ENCODE assay signal across 8 cellular contexts in genomic region chr2:197434541-197435513, GRCh38. TPM values are rescaled to one million over a fixed set of nuclear protein-coding genes. Genes with fewer than 3 reads are reported as not detected.
DNase-seq lines count a peak whose midpoint lies in the region; ATAC-seq, FAIRE-seq and TF ChIP-seq lines count a peak whose summit lies in the region.

SF3B1 (minus strand) TSS chr2:197435028; CDS start chr2:197434999, 29 bp downstream.

- H3K4me1 Mint-ChIP-seq in natural killer cell, result peaks cover 60 to 64% of the 10 kb centered on the region in 2 donors

- peaks cover 49% of the 10 kb centered on the region for H4K20me1 ChIP-seq in Loucy (ENCODE audit: insufficient read depth, low read length, poor library complexity, severe bottlenecking)

- ATAC-seq in natural killer cell, result peak; percentile 94 to 99 (median 97)

- H3K4me3 ChIP-seq in Loucy (ENCODE audit: low read length, poor library complexity, severe bottlenecking), result peak within 1 kb of the TSS; percentile 90

- H3K4me3 Mint-ChIP-seq in natural killer cell, result peak within 1 kb of the TSS; percentile 98

- H3K27me3 ChIP-seq in Loucy (ENCODE audit: insufficient read depth, low read length, poor library complexity, severe bottlenecking), result peaks cover 8% of the 10 kb centered on the region

- intact Hi-C loops in natural killer cell (cut with micrococcal nuclease), result loop anchor here (1.0 to 5.0 kb wide), 4 partner anchors 18 to 270 kb away; partner anchors contain the start of genes COQ10B, HSPE1, MARS2 and MOB4

- no peaks in the 10 kb centered on the region for H3K27me3 Mint-ChIP-seq in natural killer cell (ENCODE audit: low read depth in 2 of 2)

- H3K4me1 ChIP-seq in Loucy (ENCODE audit: insufficient read depth, low read length, poor library complexity, severe bottlenecking), result peaks cover 50% of the 10 kb centered on the region

- H3K4me2 ChIP-seq in Loucy (ENCODE audit: low read depth, low read length, poor library complexity, severe bottlenecking), result peak within 1 kb of the TSS; percentile 98

- TF ChIP-seq CTCF in Loucy (conservative IDR thresholded peaks at IDR 0.05; ENCODE audit: low read length) (no peak), natural killer cell (IDR thresholded peaks at IDR 0.05) (no peak)

- H3K36me3 ChIP-seq in Loucy (ENCODE audit: insufficient read depth, low read length), result no peaks in the 10 kb centered on the region; the same call in 1 of the 2 replicates

- H3K9me2 ChIP-seq in Loucy (replicated peaks; ENCODE audit: low read depth, low read length), result no peaks in the 10 kb centered on the region

- peaks cover 8% of the 10 kb centered on the region for H3K36me3 Mint-ChIP-seq in natural killer cell

- no peaks in the 10 kb centered on the region for H3K9me3 Mint-ChIP-seq in natural killer cell

- H3K27ac Mint-ChIP-seq in natural killer cell, result peak within 1 kb of the TSS; percentile 98 to 100

- peak; percentile 94 for FAIRE-seq in H54 (lab: Jason Lieb, UNC)

- peak within 1 kb of the TSS; percentile 96 for H2AFZ ChIP-seq in Loucy (ENCODE audit: low read length)

- TF ChIP-seq POLR2A in H54 (IDR thresholded peaks at IDR 0.05; ENCODE audit: low read depth, low read length) (peak; percentile 66), Raji (IDR thresholded peaks at IDR 0.05; ENCODE audit: insufficient read depth, low read depth, low read length) (peak; percentile 94)

- H3K79me2 ChIP-seq in Loucy (ENCODE audit: insufficient read depth, low read length), result peaks cover 64% of the 10 kb centered on the region

- H3F3A ChIP-seq in Loucy (ENCODE audit: low read depth), result no peaks in the 10 kb centered on the region

- peak within 1 kb of the TSS; percentile 96 for H3K9ac ChIP-seq in Loucy (ENCODE audit: low read depth, low read length, poor library complexity, severe bottlenecking)

- H3K9me3 ChIP-seq in Loucy (ENCODE audit: insufficient read depth, low read depth, low read length), result no peaks in the 10 kb centered on the region

- peak; percentile 98 for DNase-seq in EL
- DNase-seq in H54 (ENCODE audit: insufficient read length, low spot score), result peak; percentile 89
- peak; percentile 99 for DNase-seq in activated T-helper 9 cell treated with anti-CD3 and anti-CD28 coated beads, Interleukin-2, amount 50 U/mL, for 16 hours (ENCODE audit: low read depth)
- DNase-seq in fibroblast of peridontal ligament (ENCODE audit: extremely low read depth), result peak; percentile 97
- peak; percentile 99 for DNase-seq in natural killer cell
- peak; percentile 99 for DNase-seq in stimulated activated naive CD4-positive, alpha-beta T cell treated with Interleukin-2 at 50 U/mL for 16 hours (lab: John Stamatoyannopoulos, UW)

RNA-seq across cellular contexts. Expression of gene SF3B1, which starts in this region (rescaled TPM):
- 100 to 1,000 TPM; 387 to 472 (median 447) TPM for total RNA-seq in natural killer cell

Comparison
In these comparisons a context has a peak if more than half of its experiments do, and no peak if none do; other contexts are left out.
1. Peak in every context shown above with its lines: DNase-seq, ATAC-seq and H3K4me3 ChIP-seq.